ENCODE assay signal across 23 cellular contexts in the genomic region with DNA sequence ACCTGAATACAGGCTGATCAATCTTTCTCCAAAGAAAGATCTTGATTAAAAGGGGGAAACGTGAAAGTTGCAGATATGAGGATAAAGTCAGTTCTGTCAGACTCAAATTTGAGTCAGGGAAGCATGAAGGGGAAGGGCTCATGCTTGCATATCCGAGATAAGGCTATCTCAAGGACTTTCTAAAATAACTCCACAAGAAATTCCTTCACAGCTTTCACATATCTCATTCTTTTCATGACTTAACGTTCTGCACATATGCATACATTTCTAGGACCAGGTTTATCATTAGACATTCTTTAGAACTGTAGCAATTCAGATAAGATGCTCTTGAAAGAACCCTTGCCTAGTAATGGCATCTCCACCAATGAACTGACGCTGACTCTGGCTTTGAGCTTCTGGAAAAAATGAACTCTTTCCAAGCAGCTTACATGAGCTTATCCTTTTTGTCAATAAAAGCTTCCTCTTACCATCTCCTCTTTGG. TPM values are rescaled to one million over a fixed set of nuclear protein-coding genes. Genes with fewer than 3 reads are reported as not detected.
"Had no signal": no experiment of that assay in that cellular context is flagged by ENCODE, and none has a peak within 500 bp of the region (broad histone marks: within the 10 kb centered on the region; RNA-seq: fewer than 3 reads in every experiment).

No MANE protein-coding gene starts in this region.

- DNase-seq: activated CD4-positive, alpha-beta T cell treated with anti-CD3 and anti-CD28 coated beads for 4 hours; activated CD8-positive, alpha-beta memory T cell treated with anti-CD3 and anti-CD28 coated beads, Interleukin-2, amount 50 U/mL, for 4 hours; activated CD8-positive, alpha-beta T cell treated with anti-CD3 and anti-CD28 coated beads for 36 hours; activated naive CD4-positive, alpha-beta T cell treated with anti-CD3 and anti-CD28 coated beads, Interleukin-2, amount 50 U/mL, for 16 hours; activated naive CD8-positive, alpha-beta T cell treated with anti-CD3 and anti-CD28 coated beads, Interleukin-2, amount 10 ng/mL, durations not matched to agents 7 days and 5 days; activated T-cell treated with anti-CD3 and anti-CD28 coated beads, Interleukin-2, amount 50 U/mL, for 72 hours; adrenal gland; body of pancreas; KG1; NCI-H1048; NCI-H1417; NCI-H1930; NCI-H2171; NCI-H2227 treated with DMSO at 0.1 percent for 48 hours; NCI-H526; NCI-H774; T-cell; T-helper 2 cell; T1000 had no signal

- H3K36me3 ChIP-seq: adrenal gland, ascending aorta had no signal

- H3K4me1 ChIP-seq: adrenal gland, ascending aorta, body of pancreas had no signal

- H3K4me3 ChIP-seq: adrenal gland, ascending aorta, body of pancreas, SK-N-MC had no signal

- H3K9me3 ChIP-seq: adrenal gland, ascending aorta, body of pancreas had no signal

- H3K27me3 ChIP-seq: ascending aorta, body of pancreas had no signal

- H3K27ac ChIP-seq: adrenal gland, ascending aorta, body of pancreas, SK-N-MC had no signal

RNA-seq across cellular contexts. Expression of a gene that starts 15.9 kb away (rescaled TPM):
- total RNA-seq: activated CD8-positive, alpha-beta T cell treated with anti-CD3 and anti-CD28 coated beads for 36 hours; activated naive CD8-positive, alpha-beta T cell treated with anti-CD3 and anti-CD28 coated beads, Interleukin-2, amount 10 ng/mL, durations not matched to agents 7 days and 5 days; ascending aorta; LHCN-M2; Right ventricle myocardium inferior; T-cell had no signal
